Comparison of ENCODE assay signal across 19 cellular contexts in genomic region chr15:56042031-56042430, GRCh38. TPM values are rescaled to one million over a fixed set of nuclear protein-coding genes. Genes with fewer than 3 reads are reported as not detected.
DNase-seq lines count a peak whose midpoint lies in the region; TF ChIP-seq lines count a peak whose summit lies in the region.
"Had no signal": no experiment of that assay in that cellular context is flagged by ENCODE, and none has a peak within 500 bp of the region (broad histone marks: within the 10 kb centered on the region; RNA-seq: fewer than 3 reads in every experiment).

No MANE protein-coding gene starts in this region.

- H3K18ac ChIP-seq in mesenchymal stem cell (ENCODE audit: low read depth in 1 of 2, low read length in 2 of 2) = no peak overlapping the region

- peaks cover 3% of the 10 kb centered on the region for H3K4me1 ChIP-seq in mesenchymal stem cell (ENCODE audit: control insufficient read depth, insufficient read depth, low read depth, low read length)
- peaks cover 10 to 12% (median 12%) of the 10 kb centered on the region in 4 donors for H3K4me1 ChIP-seq in esophagus muscularis mucosa

- no peak overlapping the region for H3K9ac ChIP-seq in mesenchymal stem cell (ENCODE audit: low read length)
- H3K9ac ChIP-seq: BLaER1 treated with 17β-estradiol and CSF1 and Interleukin-3, amounts not matched to agents 10 nM and 100 nM had no signal

- no peaks in the 10 kb centered on the region for H3K27me3 Mint-ChIP-seq in activated CD4-positive, alpha-beta memory T cell treated with anti-CD3 and anti-CD28 coated beads for 36 hours
- peaks cover 4% of the 10 kb centered on the region for H3K27me3 Mint-ChIP-seq in activated CD4-positive, alpha-beta memory T cell treated with anti-CD3 and anti-CD28 coated beads, Interleukin-2, amount 10 ng/mL, durations not matched to agents 7 days and 5 days
- peaks cover 4% of the 10 kb centered on the region for H3K27me3 Mint-ChIP-seq in activated T-helper 2 cell treated with anti-CD3 and anti-CD28 coated beads, Interferon-gamma antibody, Interleukin-2, Interleukin-4, amounts not matched to agents 10 μg/mL and 5 μg/mL and 100 μg/mL, durations not matched to agents 14 hours and 24 hours and 36 hours (ENCODE audit: low read depth)

- no peak overlapping the region for H2AFZ ChIP-seq in mesenchymal stem cell (ENCODE audit: low read depth, low read length)

- TF ChIP-seq POLR2A in esophagus muscularis mucosa (IDR thresholded peaks at IDR 0.05; ENCODE audit: low read depth) = no peak

- no peak overlapping the region for H3K4me3 Mint-ChIP-seq in activated CD4-positive, alpha-beta memory T cell treated with anti-CD3 and anti-CD28 coated beads for 36 hours
- no peak overlapping the region for H3K4me3 Mint-ChIP-seq in activated CD4-positive, alpha-beta memory T cell treated with anti-CD3 and anti-CD28 coated beads, Interleukin-2, amount 10 ng/mL, durations not matched to agents 7 days and 5 days
- no peak overlapping the region for H3K4me3 Mint-ChIP-seq in activated T-helper 2 cell treated with anti-CD3 and anti-CD28 coated beads, Interferon-gamma antibody, Interleukin-2, Interleukin-4, amounts not matched to agents 10 μg/mL and 5 μg/mL and 100 μg/mL, durations not matched to agents 14 hours and 24 hours and 36 hours (ENCODE audit: low read depth)
- H3K4me3 Mint-ChIP-seq: stimulated activated naive B cell treated with anti-CD40 and anti-IgM and Interleukin-4, amounts not matched to agents 10 μg/mL and 1 μg/mL and 100 μg/mL, for 72 hours had no signal

- TF ChIP-seq EP300 in esophagus muscularis mucosa (IDR thresholded peaks at IDR 0.05) = no peak

- no peak overlapping the region for H2BK12ac ChIP-seq in mesenchymal stem cell (ENCODE audit: low read length in 2 of 2)

- intact Hi-C loops in activated CD4-positive, alpha-beta memory T cell treated with anti-CD3 and anti-CD28 coated beads for 36 hours (cut with micrococcal nuclease) = loop anchor here (2.0 to 10.0 kb wide), 3 partner anchors 49 to 637 kb away; partner anchors contain the start of genes CCPG1, NEDD4 and PIERCE2
- intact Hi-C loops in activated T-helper 2 cell treated with anti-CD3 and anti-CD28 coated beads, Interferon-gamma antibody, Interleukin-2, Interleukin-4, amounts not matched to agents 10 μg/mL and 5 μg/mL and 100 μg/mL, durations not matched to agents 14 hours and 24 hours and 36 hours (cut with micrococcal nuclease) = loop anchor here (2.0 kb wide), 2 partner anchors 49 to 203 kb away; partner anchors contain the start of gene NEDD4
- intact Hi-C loops in esophagus muscularis mucosa (cut with DNase I) = no loop called here

- H3K9me3 ChIP-seq in mesenchymal stem cell (ENCODE audit: control insufficient read depth, low read length) = no peaks in the 10 kb centered on the region
- H3K9me3 ChIP-seq in esophagus muscularis mucosa = no peaks in the 10 kb centered on the region
- H3K9me3 ChIP-seq: Peyer's patch, upper lobe of left lung had no signal

- H3K27me3 ChIP-seq in mesenchymal stem cell (ENCODE audit: control insufficient read depth in 1 of 2, insufficient read depth in 1 of 2, low read length in 2 of 2) (no peaks in the 10 kb centered on the region), esophagus muscularis mucosa (no peaks in the 10 kb centered on the region)
- H3K27me3 ChIP-seq: BLaER1 treated with 17β-estradiol and CSF1 and Interleukin-3, amounts not matched to agents 10 nM and 100 nM; Peyer's patch; upper lobe of left lung had no signal

- peaks cover 14% of the 10 kb centered on the region for H3K36me3 Mint-ChIP-seq in activated CD4-positive, alpha-beta memory T cell treated with anti-CD3 and anti-CD28 coated beads for 36 hours
- H3K36me3 Mint-ChIP-seq in activated CD4-positive, alpha-beta memory T cell treated with anti-CD3 and anti-CD28 coated beads, Interleukin-2, amount 10 ng/mL, durations not matched to agents 7 days and 5 days (ENCODE audit: low read depth) = peaks cover 14% of the 10 kb centered on the region
- peaks cover 23% of the 10 kb centered on the region for H3K36me3 Mint-ChIP-seq in activated T-helper 2 cell treated with anti-CD3 and anti-CD28 coated beads, Interferon-gamma antibody, Interleukin-2, Interleukin-4, amounts not matched to agents 10 μg/mL and 5 μg/mL and 100 μg/mL, durations not matched to agents 14 hours and 24 hours and 36 hours (ENCODE audit: low read depth)

- no peaks in the 10 kb centered on the region for H3K79me1 ChIP-seq in mesenchymal stem cell (replicated peaks; ENCODE audit: low read length, poor library complexity, severe bottlenecking)

- H3K23ac ChIP-seq in mesenchymal stem cell (ENCODE audit: low read length in 2 of 2) = no peak overlapping the region

- WGBS in mesenchymal stem cell = 40% methylated on average over 1 of the region's 1 CpG
- 87% methylated on average over 1 of the region's 1 CpG for WGBS in esophagus muscularis mucosa

- H3K14ac ChIP-seq in mesenchymal stem cell (ENCODE audit: low read length in 2 of 2) = no peak overlapping the region

- H3K9me3 Mint-ChIP-seq in activated CD4-positive, alpha-beta memory T cell treated with anti-CD3 and anti-CD28 coated beads for 36 hours = peaks cover 17% of the 10 kb centered on the region
- H3K9me3 Mint-ChIP-seq in activated CD4-positive, alpha-beta memory T cell treated with anti-CD3 and anti-CD28 coated beads, Interleukin-2, amount 10 ng/mL, durations not matched to agents 7 days and 5 days = peaks cover 8% of the 10 kb centered on the region
- peaks cover 44% of the 10 kb centered on the region for H3K9me3 Mint-ChIP-seq in activated T-helper 2 cell treated with anti-CD3 and anti-CD28 coated beads, Interferon-gamma antibody, Interleukin-2, Interleukin-4, amounts not matched to agents 10 μg/mL and 5 μg/mL and 100 μg/mL, durations not matched to agents 14 hours and 24 hours and 36 hours

- TF ChIP-seq CTCF in coronary artery (IDR thresholded peaks at IDR 0.05) (no peak), esophagus muscularis mucosa (IDR thresholded peaks at IDR 0.05) (no peak)

- no peak overlapping the region for H2BK120ac ChIP-seq in mesenchymal stem cell (ENCODE audit: low read depth, low read length)

- H3K36me3 ChIP-seq in mesenchymal stem cell (ENCODE audit: control insufficient read depth in 1 of 2, insufficient read depth in 2 of 2, low read depth in 1 of 2, low read length in 2 of 2) = no peaks in the 10 kb centered on the region
- H3K36me3 ChIP-seq in esophagus muscularis mucosa = no peaks in the 10 kb centered on the region
- H3K36me3 ChIP-seq: BLaER1 treated with 17β-estradiol and CSF1 and Interleukin-3, amounts not matched to agents 10 nM and 100 nM; Peyer's patch; upper lobe of left lung had no signal

- H3K27ac Mint-ChIP-seq in activated CD4-positive, alpha-beta memory T cell treated with anti-CD3 and anti-CD28 coated beads for 36 hours = peak overlapping the region; percentile 91
- H3K27ac Mint-ChIP-seq in activated CD4-positive, alpha-beta memory T cell treated with anti-CD3 and anti-CD28 coated beads, Interleukin-2, amount 10 ng/mL, durations not matched to agents 7 days and 5 days = no peak overlapping the region
- peak overlapping the region; percentile 38 for H3K27ac Mint-ChIP-seq in activated T-helper 2 cell treated with anti-CD3 and anti-CD28 coated beads, Interferon-gamma antibody, Interleukin-2, Interleukin-4, amounts not matched to agents 10 μg/mL and 5 μg/mL and 100 μg/mL, durations not matched to agents 14 hours and 24 hours and 36 hours
- H3K27ac Mint-ChIP-seq: stimulated activated naive B cell treated with anti-CD40 and anti-IgM and Interleukin-4, amounts not matched to agents 10 μg/mL and 1 μg/mL and 100 μg/mL, for 72 hours had no signal

- H3K27ac ChIP-seq in mesenchymal stem cell (ENCODE audit: low read length, poor library complexity, severe bottlenecking) (no peak overlapping the region), coronary artery (no peak overlapping the region), esophagus muscularis mucosa (replicated peaks in 1 of 4) (no peak overlapping the region)

- H3K4me1 Mint-ChIP-seq in activated CD4-positive, alpha-beta memory T cell treated with anti-CD3 and anti-CD28 coated beads for 36 hours (ENCODE audit: low read depth) = peaks cover 55% of the 10 kb centered on the region
- H3K4me1 Mint-ChIP-seq in activated CD4-positive, alpha-beta memory T cell treated with anti-CD3 and anti-CD28 coated beads, Interleukin-2, amount 10 ng/mL, durations not matched to agents 7 days and 5 days = peaks cover 37% of the 10 kb centered on the region
- peaks cover 38% of the 10 kb centered on the region for H3K4me1 Mint-ChIP-seq in activated T-helper 2 cell treated with anti-CD3 and anti-CD28 coated beads, Interferon-gamma antibody, Interleukin-2, Interleukin-4, amounts not matched to agents 10 μg/mL and 5 μg/mL and 100 μg/mL, durations not matched to agents 14 hours and 24 hours and 36 hours (ENCODE audit: low read depth)

- no peak overlapping the region for H2BK15ac ChIP-seq in mesenchymal stem cell (ENCODE audit: low read depth, poor library complexity, severe bottlenecking)

- no peak overlapping the region for H2BK5ac ChIP-seq in mesenchymal stem cell (ENCODE audit: low read depth, low read length, poor library complexity, severe bottlenecking)

- no peak overlapping the region for H3K4me2 ChIP-seq in mesenchymal stem cell (ENCODE audit: low read length, poor library complexity, severe bottlenecking)

- CTCF ChIA-PET in activated CD4-positive, alpha-beta memory T cell treated with anti-CD3 and anti-CD28 coated beads for 36 hours (lab: Charles Lee) = interaction anchor here (0.7 to 1.2 kb wide), 3 partner anchors 11 to 120 kb away, joined by 3 to 8 read pairs (median 3); no protein-coding TSS in a partner anchor
- CTCF ChIA-PET in activated CD4-positive, alpha-beta memory T cell treated with anti-CD3 and anti-CD28 coated beads, Interleukin-2, amount 10 ng/mL, durations not matched to agents 7 days and 5 days (lab: Charles Lee) = no interaction called here

- POLR2A ChIA-PET in activated CD4-positive, alpha-beta memory T cell treated with anti-CD3 and anti-CD28 coated beads for 36 hours (lab: Charles Lee) = no interaction called here
- POLR2A ChIA-PET in activated CD4-positive, alpha-beta memory T cell treated with anti-CD3 and anti-CD28 coated beads, Interleukin-2, amount 10 ng/mL, durations not matched to agents 7 days and 5 days (lab: Charles Lee) = interaction anchor here (1.2 kb wide), 1 partner anchor 202 kb away, joined by 3 read pairs; no protein-coding TSS in a partner anchor

- H4K91ac ChIP-seq in mesenchymal stem cell (ENCODE audit: low read length) = no peak overlapping the region

- H3K4ac ChIP-seq in mesenchymal stem cell (ENCODE audit: low read depth in 1 of 2, low read length in 2 of 2) = no peak overlapping the region

- DNase-seq in activated CD4-positive, alpha-beta memory T cell treated with anti-CD3 and anti-CD28 coated beads for 36 hours = no peak
- DNase-seq in activated CD4-positive, alpha-beta memory T cell treated with anti-CD3 and anti-CD28 coated beads, Interleukin-2, amount 10 ng/mL, durations not matched to agents 7 days and 5 days = no peak
- DNase-seq in Daoy (ENCODE audit: low read depth) = peak; percentile 19
- DNase-seq in activated T-helper 2 cell treated with anti-CD3 and anti-CD28 coated beads, Interferon-gamma antibody, Interleukin-2, Interleukin-4, amounts not matched to agents 10 μg/mL and 5 μg/mL and 100 μg/mL, durations not matched to agents 14 hours and 24 hours and 36 hours (ENCODE audit: low spot score) = no peak
- peak; percentile 68 for DNase-seq in mesenchymal stem cell
- DNase-seq in coronary artery (ENCODE audit: low spot score) = no peak
- DNase-seq in esophagus muscularis mucosa (ENCODE audit: extremely low spot score) = no peak
- DNase-seq in stimulated activated CD4-positive, alpha-beta T cell treated with anti-CD3 and anti-CD28 coated beads, Interleukin-15, amount 100 ng/mL, for 24 hours = no peak
- DNase-seq: activated CD4-positive, alpha-beta T cell treated with anti-CD3 and anti-CD28 coated beads for 4 hours; DMS53; left cardiac atrium; midbrain; NCI-H1694; NCI-H226; retina; stimulated activated naive B cell treated with anti-CD40 and anti-IgM and Interleukin-4, amounts not matched to agents 10 μg/mL and 1 μg/mL and 100 μg/mL, for 72 hours; upper lobe of left lung had no signal

- H4K8ac ChIP-seq in mesenchymal stem cell (ENCODE audit: low read length) = no peak overlapping the region

- H3K4me3 ChIP-seq in mesenchymal stem cell (ENCODE audit: insufficient read depth in 1 of 2, low read depth in 1 of 2, low read length in 2 of 2) (no peak overlapping the region), coronary artery (no peak overlapping the region), esophagus muscularis mucosa (no peak overlapping the region)
- H3K4me3 ChIP-seq: BLaER1 treated with 17β-estradiol and CSF1 and Interleukin-3, amounts not matched to agents 10 nM and 100 nM; Peyer's patch; upper lobe of left lung had no signal

- peak overlapping the region; percentile 64 for H2AK5ac ChIP-seq in mesenchymal stem cell (ENCODE audit: low read length, severe bottlenecking)

RNA-seq across cellular contexts. Expression of gene NEDD4, which starts 48.6 kb away (rescaled TPM):
- 10 to 100 TPM; 18.5 to 18.7 TPM for total RNA-seq in activated CD4-positive, alpha-beta memory T cell treated with anti-CD3 and anti-CD28 coated beads for 36 hours
- total RNA-seq in activated CD4-positive, alpha-beta memory T cell treated with anti-CD3 and anti-CD28 coated beads, Interleukin-2, amount 10 ng/mL, durations not matched to agents 7 days and 5 days = 10 to 100 TPM in 1 of 2 experiments, 1 to 10 TPM in 1; 9.8 to 13.0 TPM
- 27.4 and 27.9 TPM in 2 replicates for total RNA-seq in Daoy (2014; rRNA removed; shearing (Covaris generic))
- 10.2 and 13.9 TPM in 2 replicates for total RNA-seq in activated T-helper 2 cell treated with anti-CD3 and anti-CD28 coated beads, Interferon-gamma antibody, Interleukin-2, Interleukin-4, amounts not matched to agents 10 μg/mL and 5 μg/mL and 100 μg/mL, durations not matched to agents 14 hours and 24 hours and 36 hours
- polyA plus RNA-seq in mesenchymal stem cell (2013, experiment 1 of 2) = 25.1 TPM
- 25.5 TPM for polyA plus RNA-seq in mesenchymal stem cell (2013, experiment 2 of 2)
- 10 to 100 TPM; 19.2 to 35.1 (median 23.1) TPM for total RNA-seq in esophagus muscularis mucosa

Comparison
In these comparisons a context has a peak if more than half of its experiments do, and no peak if none do; other contexts are left out.
1. DNase-seq: peak in Daoy (single experiment) and mesenchymal stem cell (single experiment); none in activated CD4-positive, alpha-beta memory T cell treated with anti-CD3 and anti-CD28 coated beads for 36 hours (single experiment), activated CD4-positive, alpha-beta memory T cell treated with anti-CD3 and anti-CD28 coated beads, Interleukin-2, amount 10 ng/mL, durations not matched to agents 7 days and 5 days (single experiment), activated T-helper 2 cell treated with anti-CD3 and anti-CD28 coated beads, Interferon-gamma antibody, Interleukin-2, Interleukin-4, amounts not matched to agents 10 μg/mL and 5 μg/mL and 100 μg/mL, durations not matched to agents 14 hours and 24 hours and 36 hours (single experiment), coronary artery (single experiment), esophagus muscularis mucosa (single experiment) and stimulated activated CD4-positive, alpha-beta T cell treated with anti-CD3 and anti-CD28 coated beads, Interleukin-15, amount 100 ng/mL, for 24 hours (single experiment).